In the genomic region with DNA sequence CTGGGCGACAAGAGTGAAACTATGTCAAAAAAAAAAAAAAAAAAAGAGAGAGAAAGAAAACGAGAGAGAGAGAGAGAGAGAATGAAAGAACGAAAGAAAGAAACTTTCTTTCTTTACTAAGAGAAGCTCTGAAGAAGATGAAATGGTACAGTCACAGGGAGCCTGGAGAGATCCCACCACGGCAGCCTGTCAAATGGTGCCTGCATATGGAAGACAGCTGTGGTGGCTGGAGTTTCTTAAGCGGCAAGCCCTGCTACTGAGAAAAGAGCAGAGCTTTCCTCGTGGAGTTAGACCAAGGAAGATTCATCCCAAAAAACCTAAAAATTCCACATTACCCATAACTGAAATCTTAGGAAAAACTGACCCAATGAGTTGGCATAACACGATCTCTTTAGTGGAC, we compare ENCODE assay signal across 20 cellular contexts.
"Had no signal": no experiment of that assay in that cellular context is flagged by ENCODE, and none has a peak within 500 bp of the region (broad histone marks: within the 10 kb centered on the region; RNA-seq: fewer than 3 reads in every experiment).

No MANE protein-coding gene starts in this region.

- H3K4me3 ChIP-seq: coronary artery, heart left ventricle, spleen, stomach, testis, upper lobe of left lung had no signal

- H3K27ac ChIP-seq: brain microvascular endothelial cell, coronary artery, heart left ventricle, spleen, testis had no signal

- ATAC-seq: activated CD8-positive, alpha-beta T cell treated with anti-CD3 and anti-CD28 coated beads for 36 hours; activated T-cell treated with anti-CD3 and anti-CD28 coated beads, Interleukin-2, amount 50 U/mL, for 72 hours; esophagus mucosa; left colon; natural killer cell had no signal

- H3K36me3 ChIP-seq: brain microvascular endothelial cell, heart left ventricle, stomach, upper lobe of left lung had no signal

- H3K27ac Mint-ChIP-seq: activated CD8-positive, alpha-beta T cell treated with anti-CD3 and anti-CD28 coated beads for 36 hours; activated naive CD8-positive, alpha-beta T cell treated with anti-CD3 and anti-CD28 coated beads, Interleukin-2, amount 10 ng/mL, durations not matched to agents 7 days and 5 days; activated T-cell treated with anti-CD3 and anti-CD28 coated beads, Interleukin-2, amount 50 U/mL, for 72 hours; natural killer cell; progenitor cell of endocrine pancreas; T-helper 2 cell treated with Interferon-gamma antibody and Interleukin-4, amounts not matched to agents 5 μg/mL and 100 μg/mL, for 36 hours had no signal

- H3K4me3 Mint-ChIP-seq: activated B cell treated with CpG ODN at 0.5 μM for 24 hours; activated CD8-positive, alpha-beta T cell treated with anti-CD3 and anti-CD28 coated beads for 36 hours; activated naive CD8-positive, alpha-beta T cell treated with anti-CD3 and anti-CD28 coated beads, Interleukin-2, amount 10 ng/mL, durations not matched to agents 7 days and 5 days; activated T-cell treated with anti-CD3 and anti-CD28 coated beads, Interleukin-2, amount 50 U/mL, for 72 hours; central memory CD8-positive, alpha-beta T cell; natural killer cell; T-helper 2 cell treated with Interferon-gamma antibody and Interleukin-4, amounts not matched to agents 5 μg/mL and 100 μg/mL, for 36 hours had no signal

- H3K9me3 Mint-ChIP-seq: activated B cell treated with CpG ODN at 0.5 μM for 24 hours; activated CD8-positive, alpha-beta T cell treated with anti-CD3 and anti-CD28 coated beads for 36 hours; activated naive CD8-positive, alpha-beta T cell treated with anti-CD3 and anti-CD28 coated beads, Interleukin-2, amount 10 ng/mL, durations not matched to agents 7 days and 5 days; activated T-cell treated with anti-CD3 and anti-CD28 coated beads, Interleukin-2, amount 50 U/mL, for 72 hours; central memory CD8-positive, alpha-beta T cell; natural killer cell; T-helper 2 cell treated with Interferon-gamma antibody and Interleukin-4, amounts not matched to agents 5 μg/mL and 100 μg/mL, for 36 hours had no signal

- H3K27me3 ChIP-seq: brain microvascular endothelial cell, heart left ventricle, spleen, stomach, testis, upper lobe of left lung had no signal

- H3K9me3 ChIP-seq: heart left ventricle, spleen, stomach, testis, upper lobe of left lung had no signal

- H3K27me3 Mint-ChIP-seq: activated B cell treated with CpG ODN at 0.5 μM for 24 hours; activated CD8-positive, alpha-beta T cell treated with anti-CD3 and anti-CD28 coated beads for 36 hours; activated naive CD8-positive, alpha-beta T cell treated with anti-CD3 and anti-CD28 coated beads, Interleukin-2, amount 10 ng/mL, durations not matched to agents 7 days and 5 days; central memory CD8-positive, alpha-beta T cell; progenitor cell of endocrine pancreas had no signal

- DNase-seq: activated B cell treated with CpG ODN at 0.5 μM for 24 hours; activated CD4-positive, alpha-beta T cell treated with anti-CD3 and anti-CD28 coated beads for 48 hours; activated CD8-positive, alpha-beta T cell treated with anti-CD3 and anti-CD28 coated beads for 36 hours; activated naive CD8-positive, alpha-beta T cell treated with anti-CD3 and anti-CD28 coated beads, Interleukin-2, amount 10 ng/mL, durations not matched to agents 7 days and 5 days; activated T-cell treated with anti-CD3 and anti-CD28 coated beads, Interleukin-2, amount 50 U/mL, for 72 hours; brain microvascular endothelial cell; foreskin melanocyte; heart left ventricle; natural killer cell; nucleus accumbens; stomach; testis had no signal

- H3K36me3 Mint-ChIP-seq: natural killer cell had no signal
